8 cellular contexts compared by ENCODE assay signal in the genomic region with DNA sequence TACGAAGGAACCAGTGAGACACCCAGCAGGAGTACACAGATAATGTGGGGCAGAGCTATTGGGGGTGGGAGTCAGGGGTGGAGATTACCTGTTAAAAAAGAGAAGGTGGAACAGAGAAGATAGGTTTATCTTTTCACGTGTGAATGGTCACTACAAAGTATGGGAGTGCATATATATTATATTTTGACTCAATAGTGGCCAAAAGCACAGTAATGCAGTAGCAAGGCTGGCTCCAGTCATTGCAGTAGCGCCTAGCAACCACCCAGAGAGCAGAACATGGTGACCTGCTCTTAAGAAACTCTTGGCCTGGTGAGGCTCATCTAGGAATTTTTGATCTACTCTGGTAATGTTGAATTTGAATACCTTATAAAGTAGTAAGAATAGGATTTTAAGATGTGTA. TPM values are rescaled to one million over a fixed set of nuclear protein-coding genes. Genes with fewer than 3 reads are reported as not detected.
DNase-seq lines count a peak whose midpoint lies in the region; ATAC-seq and TF ChIP-seq lines count a peak whose summit lies in the region.

No MANE protein-coding gene starts in this region.

- H3K4me1 ChIP-seq in CD8-positive, alpha-beta T cell (ENCODE audit: insufficient read depth, low read length), result peaks cover 24% of the 10 kb centered on the region
- H3K4me1 ChIP-seq in mesenchymal stem cell (ENCODE audit: control insufficient read depth, insufficient read depth, low read depth, low read length), result peaks cover 2% of the 10 kb centered on the region

- H3K23ac ChIP-seq in mesenchymal stem cell (ENCODE audit: low read length in 2 of 2), result no peak overlapping the region

- H3K4me1 Mint-ChIP-seq in CD8-positive, alpha-beta T cell (ENCODE audit: low read depth), result peaks cover 21% of the 10 kb centered on the region
- H3K4me1 Mint-ChIP-seq in IgD-negative memory B cell, result peaks cover 10 to 14% (median 12%) of the 10 kb centered on the region in 3 donors

- TF ChIP-seq CTCF in CD8-positive, alpha-beta T cell (IDR thresholded peaks at IDR 0.05), result no peak
- no peak for TF ChIP-seq CTCF in astrocyte of the spinal cord (IDR thresholded peaks at IDR 0.05; ENCODE audit: low read depth, low read length)

- peak overlapping the region; percentile 73 for H3K4me3 ChIP-seq in CD8-positive, alpha-beta T cell (ENCODE audit: low read depth, low read length)
- peak overlapping the region; percentile 52 for H3K4me3 ChIP-seq in astrocyte of the spinal cord (ENCODE audit: low read depth, low read length)
- H3K4me3 ChIP-seq in mesenchymal stem cell (ENCODE audit: insufficient read depth in 1 of 2, low read depth in 1 of 2, low read length in 2 of 2), result peak overlapping the region in 1 of 2 experiments; percentile 85

- H2BK12ac ChIP-seq in mesenchymal stem cell (ENCODE audit: low read length in 2 of 2), result no peak overlapping the region

- POLR2A ChIA-PET in CD8-positive, alpha-beta T cell (lab: Charles Lee), result no interaction called here

- peaks cover 7% of the 10 kb centered on the region for H3K9me3 Mint-ChIP-seq in CD8-positive, alpha-beta T cell
- H3K9me3 Mint-ChIP-seq in IgD-negative memory B cell, result peaks cover 6 to 12% (median 7%) of the 10 kb centered on the region in 3 donors

- intact Hi-C loops in CD8-positive, alpha-beta T cell (cut with DNase I, micrococcal nuclease), result loop anchor here (2.0 to 10.0 kb wide), 4 partner anchors 31 to 1495 kb away; a partner anchor contains a TSS

- H3K14ac ChIP-seq in mesenchymal stem cell (ENCODE audit: low read length in 2 of 2), result no peak overlapping the region

- no peak overlapping the region for H2BK15ac ChIP-seq in mesenchymal stem cell (ENCODE audit: low read depth, poor library complexity, severe bottlenecking)

- DNase-seq in CD8-positive, alpha-beta T cell, result no peak
- DNase-seq in astrocyte of the spinal cord (ENCODE audit: low read depth, low spot score), result peak; percentile 7
- peak; percentile 42 for DNase-seq in mesenchymal stem cell
- DNase-seq in SKM-1 treated with dmso at 0.1 percent for 144 hours (lab: John Stamatoyannopoulos, UW; ENCODE audit: unreplicated experiment), result no peak
- DNase-seq in activated effector memory CD4-positive, alpha-beta T cell treated with Interleukin-2 at 50 U/mL for 16 hours, result no peak

- no peak for ATAC-seq in CD8-positive, alpha-beta T cell
- ATAC-seq in HG03280 (IDR thresholded peaks at IDR 0.05; ENCODE audit: unreplicated experiment) (no peak), GM21737 (IDR thresholded peaks at IDR 0.05; ENCODE audit: unreplicated experiment) (no peak)

- H3K4me3 Mint-ChIP-seq in CD8-positive, alpha-beta T cell, result peak overlapping the region; percentile 87
- peak overlapping the region; percentile 92 to 94 (median 94) for H3K4me3 Mint-ChIP-seq in IgD-negative memory B cell

- in situ Hi-C loops in astrocyte of the spinal cord (cut with HindIII; ENCODE audit: low sequenced_read_pairs), result no loop called here

- no peak overlapping the region for H2AFZ ChIP-seq in mesenchymal stem cell (ENCODE audit: low read depth, low read length)

- H3K36me3 ChIP-seq in CD8-positive, alpha-beta T cell (ENCODE audit: insufficient read depth, low read length), result no peaks in the 10 kb centered on the region
- H3K36me3 ChIP-seq in mesenchymal stem cell (ENCODE audit: control insufficient read depth in 1 of 2, insufficient read depth in 2 of 2, low read depth in 1 of 2, low read length in 2 of 2), result peaks cover 0 to 29% of the 10 kb centered on the region in 2 experiments

- H3K9me3 ChIP-seq in CD8-positive, alpha-beta T cell (ENCODE audit: low read length), result no peaks in the 10 kb centered on the region
- peaks cover 3% of the 10 kb centered on the region for H3K9me3 ChIP-seq in mesenchymal stem cell (ENCODE audit: control insufficient read depth, low read length)

- H2AK5ac ChIP-seq in mesenchymal stem cell (ENCODE audit: low read length, severe bottlenecking), result no peak overlapping the region

- peak overlapping the region; percentile 92 for H3K27ac Mint-ChIP-seq in CD8-positive, alpha-beta T cell
- H3K27ac Mint-ChIP-seq in IgD-negative memory B cell, result peak overlapping the region in 2 of 3 donors; percentile 10 to 53

- peaks cover 21% of the 10 kb centered on the region for H3K27me3 Mint-ChIP-seq in CD8-positive, alpha-beta T cell (ENCODE audit: low read depth)
- H3K27me3 Mint-ChIP-seq in IgD-negative memory B cell, result peaks cover 14% of the 10 kb centered on the region

- no peak overlapping the region for H3K18ac ChIP-seq in mesenchymal stem cell (ENCODE audit: low read depth in 1 of 2, low read length in 2 of 2)

- H2BK5ac ChIP-seq in mesenchymal stem cell (ENCODE audit: low read depth, low read length, poor library complexity, severe bottlenecking), result no peak overlapping the region

- CTCF ChIA-PET in CD8-positive, alpha-beta T cell (lab: Charles Lee), result interaction anchor here (0.7 kb wide), 1 partner anchor 30 kb away, joined by 3 read pairs; no protein-coding TSS in a partner anchor

- peak overlapping the region in 1 of 2 experiments; percentile 19 for H3K4ac ChIP-seq in mesenchymal stem cell (ENCODE audit: low read depth in 1 of 2, low read length in 2 of 2)

- WGBS in mesenchymal stem cell, result 48% methylated on average over 2 of the region's 3 CpGs

- H2BK120ac ChIP-seq in mesenchymal stem cell (ENCODE audit: low read depth, low read length), result no peak overlapping the region

- H3K27ac ChIP-seq in CD8-positive, alpha-beta T cell (ENCODE audit: low read depth, low read length), result no peak overlapping the region
- no peak overlapping the region for H3K27ac ChIP-seq in mesenchymal stem cell (ENCODE audit: low read length, poor library complexity, severe bottlenecking)

- peaks cover 3% of the 10 kb centered on the region for H3K27me3 ChIP-seq in CD8-positive, alpha-beta T cell (ENCODE audit: insufficient read depth, low read length)
- H3K27me3 ChIP-seq in mesenchymal stem cell (ENCODE audit: control insufficient read depth in 1 of 2, insufficient read depth in 1 of 2, low read length in 2 of 2), result peaks cover 0 to 18% of the 10 kb centered on the region in 2 experiments

- H4K8ac ChIP-seq in mesenchymal stem cell (ENCODE audit: low read length), result no peak overlapping the region

- H4K91ac ChIP-seq in mesenchymal stem cell (ENCODE audit: low read length), result no peak overlapping the region

- H3K36me3 Mint-ChIP-seq in CD8-positive, alpha-beta T cell, result peaks cover 25% of the 10 kb centered on the region
- peaks cover 9% of the 10 kb centered on the region for H3K36me3 Mint-ChIP-seq in IgD-negative memory B cell

- peak overlapping the region; percentile 49 for H3K4me2 ChIP-seq in mesenchymal stem cell (ENCODE audit: low read length, poor library complexity, severe bottlenecking)

- H3K9ac ChIP-seq in mesenchymal stem cell (ENCODE audit: low read length), result peak overlapping the region; percentile 92

- H3K79me1 ChIP-seq in mesenchymal stem cell (replicated peaks; ENCODE audit: low read length, poor library complexity, severe bottlenecking), result peaks cover 3% of the 10 kb centered on the region

RNA-seq across cellular contexts. Expression of a gene that starts 1.0 kb away (rescaled TPM):
- 1 to 10 TPM; 6.5 to 10.0 TPM for total RNA-seq in CD8-positive, alpha-beta T cell
- 9.2 TPM for polyA plus RNA-seq in IgD-negative memory B cell
- 30.7 TPM for polyA plus RNA-seq in mesenchymal stem cell (2013, experiment 1 of 2)
- polyA plus RNA-seq in mesenchymal stem cell (2013, experiment 2 of 2), result 29.8 TPM

RNA-seq across cellular contexts. Expression of a gene that starts 29.9 kb away (rescaled TPM):
- 1 to 10 TPM; 1.3 to 1.6 TPM for total RNA-seq in CD8-positive, alpha-beta T cell
- polyA plus RNA-seq in IgD-negative memory B cell, result 0.84 TPM
- polyA plus RNA-seq in mesenchymal stem cell (2013, experiment 1 of 2), result 34.9 TPM
- 34.9 TPM for polyA plus RNA-seq in mesenchymal stem cell (2013, experiment 2 of 2)

RNA-seq across cellular contexts. Expression of a gene that starts 33.0 kb away (rescaled TPM):
- total RNA-seq in CD8-positive, alpha-beta T cell, result not detected
- not detected for polyA plus RNA-seq in IgD-negative memory B cell
- polyA plus RNA-seq in mesenchymal stem cell (2013, experiment 1 of 2), result 0.01 TPM
- polyA plus RNA-seq in mesenchymal stem cell (2013, experiment 2 of 2), result not detected

Comparison
In these comparisons a context has a peak if more than half of its experiments do, and no peak if none do; other contexts are left out.
1. DNase-seq: peak in astrocyte of the spinal cord (single experiment) and mesenchymal stem cell (single experiment); none in CD8-positive, alpha-beta T cell (0 of 7), SKM-1 treated with dmso at 0.1 percent for 144 hours (single experiment) and activated effector memory CD4-positive, alpha-beta T cell treated with Interleukin-2 at 50 U/mL for 16 hours (single experiment).